ENCODE assay signal across 17 cellular contexts in genomic region chr3:178768072-178768864, GRCh38.
A peak's percentile ranks its signal among the peaks of the same experiment; 100 is the strongest.
DNase-seq lines count a peak whose midpoint lies in the region; ATAC-seq and FAIRE-seq lines count a peak whose summit lies in the region.
"Had no signal": no experiment of that assay in that cellular context is flagged by ENCODE, and none has a peak within 500 bp of the region (broad histone marks: within the 10 kb centered on the region; RNA-seq: fewer than 3 reads in every experiment).

No MANE protein-coding gene starts in this region.

- no peak for DNase-seq in GM18507 (ENCODE audit: extremely low spot score, insufficient read length, low read depth)
- no peak for DNase-seq in urothelium cell line (ENCODE audit: low spot score)
- DNase-seq in activated T-helper 2 cell treated with anti-CD3 and anti-CD28 coated beads, Interferon-gamma antibody, Interleukin-2, Interleukin-4, amounts not matched to agents 10 μg/mL and 5 μg/mL and 100 μg/mL, durations not matched to agents 14 hours and 24 hours and 36 hours (ENCODE audit: low spot score): no peak
- no peak for DNase-seq in NCI-H526 treated with DMSO at 0.1 percent for 48 hours (lab: John Stamatoyannopoulos, UW)
- no peak for DNase-seq in kidney tubule cell (ENCODE audit: low spot score)
- DNase-seq: activated CD4-positive, alpha-beta memory T cell treated with anti-CD3 and anti-CD28 coated beads, Interleukin-2, amount 10 ng/mL, durations not matched to agents 7 days and 5 days; dermis blood vessel endothelial cell; left lung; naive B cell; NCI-H2227 treated with DMSO at 0.1 percent for 48 hours; testis had no signal

- H3K27me3 Mint-ChIP-seq in activated T-helper 2 cell treated with anti-CD3 and anti-CD28 coated beads, Interferon-gamma antibody, Interleukin-2, Interleukin-4, amounts not matched to agents 10 μg/mL and 5 μg/mL and 100 μg/mL, durations not matched to agents 14 hours and 24 hours and 36 hours (ENCODE audit: low read depth): no peaks in the 10 kb centered on the region
- H3K27me3 Mint-ChIP-seq: activated CD4-positive, alpha-beta memory T cell treated with anti-CD3 and anti-CD28 coated beads, Interleukin-2, amount 10 ng/mL, durations not matched to agents 7 days and 5 days; naive B cell had no signal

- peaks cover 5% of the 10 kb centered on the region for H3K9me3 Mint-ChIP-seq in activated T-helper 2 cell treated with anti-CD3 and anti-CD28 coated beads, Interferon-gamma antibody, Interleukin-2, Interleukin-4, amounts not matched to agents 10 μg/mL and 5 μg/mL and 100 μg/mL, durations not matched to agents 14 hours and 24 hours and 36 hours
- H3K9me3 Mint-ChIP-seq: activated CD4-positive, alpha-beta memory T cell treated with anti-CD3 and anti-CD28 coated beads, Interleukin-2, amount 10 ng/mL, durations not matched to agents 7 days and 5 days had no signal

- intact Hi-C loops in activated T-helper 2 cell treated with anti-CD3 and anti-CD28 coated beads, Interferon-gamma antibody, Interleukin-2, Interleukin-4, amounts not matched to agents 10 μg/mL and 5 μg/mL and 100 μg/mL, durations not matched to agents 14 hours and 24 hours and 36 hours (cut with micrococcal nuclease): no loop called here

- FAIRE-seq in GM18507 (lab: Jason Lieb, UNC) (peak; percentile 56), urothelium cell line (lab: Jason Lieb, UNC) (no peak)
- FAIRE-seq: astrocyte, GM19239, HepG2 had no signal

- H3K4me1 Mint-ChIP-seq in activated T-helper 2 cell treated with anti-CD3 and anti-CD28 coated beads, Interferon-gamma antibody, Interleukin-2, Interleukin-4, amounts not matched to agents 10 μg/mL and 5 μg/mL and 100 μg/mL, durations not matched to agents 14 hours and 24 hours and 36 hours (ENCODE audit: low read depth): no peaks in the 10 kb centered on the region
- H3K4me1 Mint-ChIP-seq: activated CD4-positive, alpha-beta memory T cell treated with anti-CD3 and anti-CD28 coated beads, Interleukin-2, amount 10 ng/mL, durations not matched to agents 7 days and 5 days; naive B cell had no signal

- no peaks in the 10 kb centered on the region for H3K36me3 Mint-ChIP-seq in activated T-helper 2 cell treated with anti-CD3 and anti-CD28 coated beads, Interferon-gamma antibody, Interleukin-2, Interleukin-4, amounts not matched to agents 10 μg/mL and 5 μg/mL and 100 μg/mL, durations not matched to agents 14 hours and 24 hours and 36 hours (ENCODE audit: low read depth)
- H3K36me3 Mint-ChIP-seq: naive B cell had no signal

- no peak overlapping the region for H3K27ac Mint-ChIP-seq in activated T-helper 2 cell treated with anti-CD3 and anti-CD28 coated beads, Interferon-gamma antibody, Interleukin-2, Interleukin-4, amounts not matched to agents 10 μg/mL and 5 μg/mL and 100 μg/mL, durations not matched to agents 14 hours and 24 hours and 36 hours
- H3K27ac Mint-ChIP-seq: activated CD4-positive, alpha-beta memory T cell treated with anti-CD3 and anti-CD28 coated beads, Interleukin-2, amount 10 ng/mL, durations not matched to agents 7 days and 5 days had no signal

- ATAC-seq in GM19467 (IDR thresholded peaks at IDR 0.05; ENCODE audit: unreplicated experiment) (peak; percentile 67), HG02759 (IDR thresholded peaks at IDR 0.05; ENCODE audit: unreplicated experiment) (peak; percentile 50), HG03442 (IDR thresholded peaks at IDR 0.05; ENCODE audit: unreplicated experiment) (peak; percentile 72)
- ATAC-seq: HepG2, left lung had no signal

- H3K4me3 Mint-ChIP-seq in activated T-helper 2 cell treated with anti-CD3 and anti-CD28 coated beads, Interferon-gamma antibody, Interleukin-2, Interleukin-4, amounts not matched to agents 10 μg/mL and 5 μg/mL and 100 μg/mL, durations not matched to agents 14 hours and 24 hours and 36 hours (ENCODE audit: low read depth): no peak overlapping the region
- H3K4me3 Mint-ChIP-seq: activated CD4-positive, alpha-beta memory T cell treated with anti-CD3 and anti-CD28 coated beads, Interleukin-2, amount 10 ng/mL, durations not matched to agents 7 days and 5 days had no signal
